9 cellular contexts compared by ENCODE assay signal in the genomic region with DNA sequence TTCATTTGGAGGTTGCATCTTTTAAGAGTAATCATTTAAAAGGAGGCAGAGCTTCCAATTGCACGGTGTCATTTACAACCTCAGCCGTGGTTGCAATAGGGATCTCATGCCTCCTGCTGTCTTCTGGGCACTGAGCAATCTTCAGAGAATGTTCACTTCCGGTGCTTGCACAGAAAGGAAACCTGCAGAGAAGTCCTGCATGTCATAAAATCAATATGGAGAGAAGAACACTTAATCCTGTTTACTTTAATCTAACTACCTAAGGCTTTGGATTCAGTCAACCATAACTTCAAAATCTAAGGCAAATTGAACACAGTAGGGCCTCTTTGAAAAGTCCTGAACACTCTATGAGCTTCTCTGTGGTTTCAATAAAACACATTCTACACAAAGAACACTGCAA. TPM values are rescaled to one million over a fixed set of nuclear protein-coding genes. Genes with fewer than 3 reads are reported as not detected.
DNase-seq lines count a peak whose midpoint lies in the region; ATAC-seq, FAIRE-seq and TF ChIP-seq lines count a peak whose summit lies in the region.
"Had no signal": no experiment of that assay in that cellular context is flagged by ENCODE, and none has a peak within 500 bp of the region (broad histone marks: within the 10 kb centered on the region; RNA-seq: fewer than 3 reads in every experiment).

No MANE protein-coding gene starts in this region.

- no peak overlapping the region for H3K4me3 Mint-ChIP-seq in activated T-helper 17 cell treated with anti-CD3 and anti-CD28 coated beads, Interleukin-2, amount 50 U/mL, for 72 hours
- H3K4me3 Mint-ChIP-seq: activated B cell treated with CpG ODN at 0.5 μM for 24 hours had no signal

- peaks cover 6% of the 10 kb centered on the region for H3K27me3 Mint-ChIP-seq in activated T-helper 17 cell treated with anti-CD3 and anti-CD28 coated beads, Interleukin-2, amount 50 U/mL, for 72 hours

- no peaks in the 10 kb centered on the region for H4K20me1 ChIP-seq in MM.1S (ENCODE audit: insufficient read depth, low read length)

- no peak overlapping the region for H3K27ac Mint-ChIP-seq in activated T-helper 17 cell treated with anti-CD3 and anti-CD28 coated beads, Interleukin-2, amount 50 U/mL, for 72 hours
- H3K27ac Mint-ChIP-seq: activated B cell treated with CpG ODN at 0.5 μM for 24 hours had no signal

- peak; percentile 42 for ATAC-seq in activated T-helper 17 cell treated with anti-CD3 and anti-CD28 coated beads, Interleukin-2, amount 50 U/mL, for 72 hours (replicated peaks)

- no peaks in the 10 kb centered on the region for H3K27me3 ChIP-seq in MM.1S (replicated peaks; ENCODE audit: insufficient read depth, low read length)
- H3K27me3 ChIP-seq in ascending aorta = no peaks in the 10 kb centered on the region
- no peaks in the 10 kb centered on the region; the same call in 1 of the 2 replicates for H3K27me3 ChIP-seq in H7 (ENCODE audit: control insufficient read depth, insufficient read depth, low read length)

- no peaks in the 10 kb centered on the region for H3K9me2 ChIP-seq in MM.1S (replicated peaks; ENCODE audit: insufficient read depth, low read length)

- intact Hi-C loops in ascending aorta (cut with DNase I) = no loop called here

- H2AFZ ChIP-seq in MM.1S (ENCODE audit: low read length) = peak overlapping the region; percentile 12; the same call in 1 of the 2 replicates

- peak; percentile 38 for TF ChIP-seq CTCF in MM.1S (IDR thresholded peaks at IDR 0.05; ENCODE audit: low read length)
- TF ChIP-seq CTCF in ascending aorta (IDR thresholded peaks at IDR 0.05) = no peak

- H3K4me3 ChIP-seq in MM.1S (ENCODE audit: low read length) (no peak overlapping the region), ascending aorta (no peak overlapping the region), H7 (ENCODE audit: insufficient read depth, low read depth, low read length) (no peak overlapping the region)

- H3F3A ChIP-seq in MM.1S (ENCODE audit: insufficient read depth, low read length) = no peaks in the 10 kb centered on the region

- H3K36me3 Mint-ChIP-seq in activated T-helper 17 cell treated with anti-CD3 and anti-CD28 coated beads, Interleukin-2, amount 50 U/mL, for 72 hours (ENCODE audit: low read depth) = no peaks in the 10 kb centered on the region

- H3K36me3 ChIP-seq in MM.1S (replicated peaks; ENCODE audit: insufficient read depth, low read length) (no peaks in the 10 kb centered on the region), ascending aorta (no peaks in the 10 kb centered on the region), H7 (replicated peaks; ENCODE audit: control insufficient read depth, insufficient read depth, low read length) (no peaks in the 10 kb centered on the region)

- H3K4me1 ChIP-seq in MM.1S (ENCODE audit: low read length) (peaks cover 4% of the 10 kb centered on the region), ascending aorta (no peaks in the 10 kb centered on the region)

- H3K9me3 ChIP-seq in MM.1S (replicated peaks; ENCODE audit: insufficient read depth, low read length) (no peaks in the 10 kb centered on the region), ascending aorta (no peaks in the 10 kb centered on the region)

- H3K4me2 ChIP-seq in MM.1S (ENCODE audit: low read depth, low read length) = peak overlapping the region; percentile 16; the same call in 1 of the 2 replicates

- H3K9me3 Mint-ChIP-seq in activated T-helper 17 cell treated with anti-CD3 and anti-CD28 coated beads, Interleukin-2, amount 50 U/mL, for 72 hours = no peaks in the 10 kb centered on the region
- H3K9me3 Mint-ChIP-seq: activated B cell treated with CpG ODN at 0.5 μM for 24 hours had no signal

- H3K79me2 ChIP-seq in MM.1S (ENCODE audit: low read length) = no peaks in the 10 kb centered on the region

- H3K9ac ChIP-seq in MM.1S (ENCODE audit: low read length) = no peak overlapping the region

- H3K4me1 Mint-ChIP-seq in activated T-helper 17 cell treated with anti-CD3 and anti-CD28 coated beads, Interleukin-2, amount 50 U/mL, for 72 hours = peaks cover 13% of the 10 kb centered on the region
- H3K4me1 Mint-ChIP-seq: activated B cell treated with CpG ODN at 0.5 μM for 24 hours had no signal

- H3K27ac ChIP-seq in MM.1S (ENCODE audit: low read length) (no peak overlapping the region), ascending aorta (no peak overlapping the region)

- DNase-seq in SIG-M5 treated with dmso at 0.1 percent for 504 hours (lab: John Stamatoyannopoulos, UW; ENCODE audit: unreplicated experiment) (peak; percentile 27), SIG-M5 (lab: John Stamatoyannopoulos, UW) (no peak), MM.1S (peak; percentile 61), non-pigmented ciliary epithelial cell (ENCODE audit: low read depth) (peak; percentile 43), frontal cortex (ENCODE audit: low spot score in 2 of 2) (no peak), ascending aorta (ENCODE audit: low spot score in 2 of 2) (no peak), H7 (no peak)
- DNase-seq: activated B cell treated with CpG ODN at 0.5 μM for 24 hours had no signal

- FAIRE-seq in frontal cortex (lab: Jason Lieb, UNC) = no peak

RNA-seq across cellular contexts. Expression of gene MAP10, which starts 11.3 kb away (rescaled TPM):
- total RNA-seq in activated T-helper 17 cell treated with anti-CD3 and anti-CD28 coated beads, Interleukin-2, amount 50 U/mL, for 72 hours = 1 to 10 TPM; 1.2 to 1.5 TPM
- total RNA-seq in frontal cortex (9.8 TPM), ascending aorta (0.85 TPM)
- total RNA-seq in H7 (2014; rRNA removed; shearing (Covaris generic)) = 2.4 TPM in 2 replicates

Comparison
In these comparisons a context has a peak if more than half of its experiments do, and no peak if none do; other contexts are left out.
1. DNase-seq: peak in SIG-M5 treated with dmso at 0.1 percent for 504 hours (single experiment), MM.1S (single experiment) and non-pigmented ciliary epithelial cell (single experiment); none in SIG-M5 (single experiment), frontal cortex (0 of 2), ascending aorta (0 of 2) and H7 (single experiment).